In genomic region chr2:180910831-180911665, GRCh38 we compare ENCODE assay signal across 24 cellular contexts.
DNase-seq lines count a peak whose midpoint lies in the region; ATAC-seq, FAIRE-seq and TF ChIP-seq lines count a peak whose summit lies in the region.
"Had no signal": no experiment of that assay in that cellular context is flagged by ENCODE, and none has a peak within 500 bp of the region (broad histone marks: within the 10 kb centered on the region; RNA-seq: fewer than 3 reads in every experiment).

No MANE protein-coding gene starts in this region.

- no peak overlapping the region for H3K4me2 ChIP-seq in HepG2 (ENCODE audit: low read depth, low read length)

- H3K36me3 ChIP-seq in HepG2 (replicated peaks in 1 of 2; ENCODE audit: control insufficient read depth in 1 of 2, insufficient read depth in 2 of 2, low read length in 2 of 2) (no peaks in the 10 kb centered on the region), tibial artery (no peaks in the 10 kb centered on the region)
- H3K36me3 ChIP-seq: gastroesophageal sphincter, pancreas had no signal

- TF ChIP-seq RAD21 in HepG2 (CRISPR knock-in tag; IDR thresholded peaks at IDR 0.05) = no peak

- H3K27ac ChIP-seq in HepG2 (ENCODE audit: extremely low read length, insufficient read depth, low read length) = no peak overlapping the region
- H3K27ac ChIP-seq in tibial artery = no peak overlapping the region
- H3K27ac ChIP-seq: gastroesophageal sphincter, pancreas had no signal

- H3K4me1 ChIP-seq in HepG2 (ENCODE audit: insufficient read depth, low read length) (no peaks in the 10 kb centered on the region), tibial artery (no peaks in the 10 kb centered on the region)
- H3K4me1 ChIP-seq: gastroesophageal sphincter, pancreas had no signal

- TF ChIP-seq EP300 in HepG2 (IDR thresholded peaks at IDR 0.05; ENCODE audit: low read depth in 2 of 2, low read length in 2 of 2) = no peak
- no peak for TF ChIP-seq EP300 in HepG2 (CRISPR knock-in tag; IDR thresholded peaks at IDR 0.05; ENCODE audit: borderline replicate concordance)

- H3K4me3 ChIP-seq in cardiac fibroblast (replicated peaks in 1 of 2; ENCODE audit: low read depth in 2 of 2, low read length in 2 of 2) (no peak overlapping the region), HepG2 (replicated peaks in 1 of 3; ENCODE audit: insufficient read depth in 1 of 3, low read depth in 2 of 3, low read length in 3 of 3) (no peak overlapping the region), tibial artery (no peak overlapping the region)
- H3K4me3 ChIP-seq: gastroesophageal sphincter, pancreas had no signal

- H4K20me1 ChIP-seq in HepG2 (ENCODE audit: insufficient read depth, low read length) = no peaks in the 10 kb centered on the region

- in situ Hi-C loops in KBM-7 (cut with MboI; ENCODE audit: low pct_unique_long_range_greater_than_20kb, low sequenced_read_pairs) (no loop called here), HepG2 (cut with HindIII; ENCODE audit: extremely low pct_ligation_motif_present, low pct_unique_long_range_greater_than_20kb) (no loop called here)

- CTCF ChIA-PET in HepG2 (lab: Yijun Ruan, JAX; ENCODE audit: low intra/inter-chr PET ratio, low total read pairs) = no interaction called here

- H3K27me3 ChIP-seq in HepG2 (ENCODE audit: control insufficient read depth in 1 of 2, insufficient read depth in 2 of 2, low read length in 2 of 2) = no peaks in the 10 kb centered on the region
- no peaks in the 10 kb centered on the region for H3K27me3 ChIP-seq in tibial artery
- H3K27me3 ChIP-seq: gastroesophageal sphincter, pancreas had no signal

- H3K9me3 ChIP-seq in HepG2 (ENCODE audit: low read length) (no peaks in the 10 kb centered on the region), tibial artery (no peaks in the 10 kb centered on the region)
- H3K9me3 ChIP-seq: gastroesophageal sphincter, pancreas had no signal

- no peak overlapping the region for H2AFZ ChIP-seq in HepG2 (ENCODE audit: low read length)

- peak; percentile 13 for DNase-seq in Daoy (ENCODE audit: low read depth)
- peak; percentile 6 for DNase-seq in KBM-7
- DNase-seq in cardiac fibroblast (ENCODE audit: low read depth in 2 of 2) = peak in 1 of 2 donors; percentile 13
- DNase-seq in HepG2 (ENCODE audit: low spot score) = no peak
- no peak for DNase-seq in NCI-H2171 treated with DMSO at 0.1 percent for 48 hours (lab: John Stamatoyannopoulos, UW)
- no peak for DNase-seq in tibial artery
- DNase-seq in NCI-H446 treated with DMSO at 0.1 percent for 48 hours (lab: John Stamatoyannopoulos, UW) = no peak
- DNase-seq: activated CD4-positive, alpha-beta memory T cell treated with anti-CD3 and anti-CD28 coated beads, Interleukin-2, amount 10 ng/mL, durations not matched to agents 7 days and 5 days; activated naive CD4-positive, alpha-beta T cell treated with anti-CD3 and anti-CD28 coated beads, Interleukin-2, amount 50 U/mL, for 16 hours; activated T-cell treated with anti-CD3 and anti-CD28 coated beads, Interleukin-2, amount 50 U/mL, for 24 hours; cortex of kidney; EL; left ventricle myocardium superior; NCI-H1694 treated with DMSO at 0.1 percent for 48 hours; NCI-H510A; pancreas; SHP77; stimulated activated naive CD8-positive, alpha-beta T cell treated with anti-CD3 and anti-CD28 coated beads, Interleukin-15, Interleukin-2, amounts not matched to agents 100 U/mL and 50 U/mL, for 24 hours; T-helper 1 cell; trophoblast cell had no signal

- no peak for TF ChIP-seq POLR2A in HepG2 (IDR thresholded peaks at IDR 0.05; ENCODE audit: insufficient read depth in 1 of 2, low read depth in 2 of 2, low read length in 2 of 2)

- POLR2A ChIA-PET in HepG2 (lab: Yijun Ruan, JAX) = no interaction called here

- TF ChIP-seq CTCF in cardiac fibroblast (IDR thresholded peaks at IDR 0.05; ENCODE audit: low read depth, low read length) (peak; percentile 6), HepG2 (CRISPR knock-in tag; IDR thresholded peaks at IDR 0.05) (peak; percentile 9; the same call in 1 of the 2 replicates), tibial artery (IDR thresholded peaks at IDR 0.05) (no peak)

- FAIRE-seq in HepG2 (lab: Jason Lieb, UNC) = no peak
- FAIRE-seq: endothelial cell of umbilical vein, pancreas had no signal

- no TSS peak for BruUV-seq in HepG2 (replicated peaks; lab: Mats Ljungman, UMichigan)

- 25% methylated on average over 9 of the region's 9 CpGs for WGBS in HepG2 (ENCODE audit: low lambda C conversion rate)

- no peak overlapping the region for H3K9ac ChIP-seq in HepG2 (ENCODE audit: insufficient read depth, low read depth, low read length)

- intact Hi-C loops in HepG2 (cut with micrococcal nuclease; ENCODE audit: unreplicated experiment) (no loop called here), tibial artery (cut with DNase I; ENCODE audit: low total_unique reads) (no loop called here)

- peak; percentile 73 for ATAC-seq in HepG2
- ATAC-seq in GM21526 (IDR thresholded peaks at IDR 0.05; ENCODE audit: low FRiP score, unreplicated experiment) = no peak
- ATAC-seq: gastroesophageal sphincter; left ventricle myocardium superior; pancreas; sciatic nerve; stimulated activated naive CD8-positive, alpha-beta T cell treated with anti-CD3 and anti-CD28 coated beads, Interleukin-15, Interleukin-2, amounts not matched to agents 100 U/mL and 50 U/mL, for 24 hours had no signal

- no peaks in the 10 kb centered on the region for H3K79me2 ChIP-seq in HepG2 (ENCODE audit: insufficient read depth, low read length)

TF ChIP-seq in HepG2, 621 proteins besides CTCF, POLR2A, EP300 and RAD21:
- TF ChIP-seq ZNF570 (CRISPR knock-in tag; IDR thresholded peaks at IDR 0.05; ENCODE audit: borderline replicate concordance) = no peak
- TF ChIP-seq HNF4G (IDR thresholded peaks at IDR 0.05; ENCODE audit: borderline replicate concordance, low read depth, low read length) = no peak
- no peak for TF ChIP-seq HNF4G (CRISPR knock-in tag; IDR thresholded peaks at IDR 0.05; ENCODE audit: borderline replicate concordance, low read depth)
- no peak for TF ChIP-seq LRRFIP1 (CRISPR knock-in tag; conservative IDR thresholded peaks at IDR 0.05)
- no peak for TF ChIP-seq SOX6 (IDR thresholded peaks at IDR 0.05)
- no peak for TF ChIP-seq SOX6 (CRISPR knock-in tag; IDR thresholded peaks at IDR 0.05)
- no peak for TF ChIP-seq GZF1 (CRISPR knock-in tag; IDR thresholded peaks at IDR 0.05)
- TF ChIP-seq, protein P1, sequence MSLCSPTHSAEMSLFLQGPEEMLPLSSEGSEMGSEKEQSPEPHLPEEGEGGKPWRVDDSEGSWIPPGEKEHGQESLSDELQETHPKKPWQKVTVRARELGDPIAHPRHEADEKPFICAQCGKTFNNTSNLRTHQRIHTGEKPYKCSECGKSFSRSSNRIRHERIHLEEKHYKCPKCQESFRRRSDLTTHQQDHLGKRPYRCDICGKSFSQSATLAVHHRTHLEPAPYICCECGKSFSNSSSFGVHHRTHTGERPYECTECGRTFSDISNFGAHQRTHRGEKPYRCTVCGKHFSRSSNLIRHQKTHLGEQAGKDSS (CRISPR knock-in tag; IDR thresholded peaks at IDR 0.05; ENCODE audit: borderline replicate concordance, low read depth) = no peak
- TF ChIP-seq STAG1 (CRISPR knock-in tag; IDR thresholded peaks at IDR 0.05) = no peak
- no peak for TF ChIP-seq NAIF1 (CRISPR knock-in tag; IDR thresholded peaks at IDR 0.05; ENCODE audit: borderline replicate concordance)
- TF ChIP-seq SSRP1 (CRISPR knock-in tag; IDR thresholded peaks at IDR 0.05) = no peak
- TF ChIP-seq, protein P2, sequence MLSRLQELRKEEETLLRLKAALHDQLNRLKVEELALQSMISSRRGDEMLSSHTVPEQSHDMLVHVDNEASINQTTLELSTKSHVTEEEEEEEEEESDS (CRISPR knock-in tag; IDR thresholded peaks at IDR 0.05; ENCODE audit: borderline replicate concordance) = no peak
- no peak for TF ChIP-seq ZNF572 (CRISPR knock-in tag; IDR thresholded peaks at IDR 0.05)

Comparison
In these comparisons a context has a peak if more than half of its experiments do, and no peak if none do; other contexts are left out.
1. DNase-seq: peak in Daoy (single experiment) and KBM-7 (single experiment); none in HepG2 (single experiment), NCI-H2171 treated with DMSO at 0.1 percent for 48 hours (single experiment), tibial artery (0 of 2) and NCI-H446 treated with DMSO at 0.1 percent for 48 hours (single experiment).
2. CTCF ChIP-seq: peak in cardiac fibroblast (single experiment) and HepG2 (single experiment); none in tibial artery (0 of 2).